8 cellular contexts compared by ENCODE assay signal in the genomic region with DNA sequence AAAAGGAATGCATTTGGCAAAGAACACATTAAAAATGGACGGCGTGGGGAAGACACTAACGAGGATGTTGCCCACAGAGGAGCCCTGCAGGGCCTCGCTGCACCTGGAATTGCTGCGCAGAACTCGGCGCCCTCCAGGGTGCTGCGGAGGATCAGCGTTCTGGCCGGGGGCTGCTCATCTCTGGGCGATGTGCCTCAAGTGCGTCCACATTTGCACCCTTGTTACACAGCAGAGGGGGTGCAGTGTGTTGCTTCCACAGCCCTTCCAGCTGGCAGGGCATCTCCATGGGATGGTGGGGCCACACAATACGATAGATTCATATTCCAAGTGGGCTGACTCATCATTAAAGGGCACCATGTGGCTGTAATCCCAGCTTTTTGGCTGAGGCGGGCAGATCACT.
"Had no signal": no experiment of that assay in that cellular context is flagged by ENCODE, and none has a peak within 500 bp of the region (broad histone marks: within the 10 kb centered on the region; RNA-seq: fewer than 3 reads in every experiment).

No MANE protein-coding gene starts in this region.

- H3K4me2 ChIP-seq: GM23338 had no signal

- H3K27ac Mint-ChIP-seq: GM23338, H9, IgD-negative memory B cell had no signal

- H3K4me3 Mint-ChIP-seq: GM23338, H9, IgD-negative memory B cell had no signal

- H2AFZ ChIP-seq: GM23338 had no signal

- ATAC-seq: GM23338, HepG2 had no signal

- H3K4me3 ChIP-seq: GM23338 had no signal

- DNase-seq: H9, HCEC 1CT had no signal

- H3K9me3 Mint-ChIP-seq: GM23338, IgD-negative memory B cell had no signal

- FAIRE-seq: H1, H54, HepG2 had no signal

- H3K27ac ChIP-seq: HL-60 had no signal
